Comparison of ENCODE assay signal across 33 cellular contexts in the genomic region with DNA sequence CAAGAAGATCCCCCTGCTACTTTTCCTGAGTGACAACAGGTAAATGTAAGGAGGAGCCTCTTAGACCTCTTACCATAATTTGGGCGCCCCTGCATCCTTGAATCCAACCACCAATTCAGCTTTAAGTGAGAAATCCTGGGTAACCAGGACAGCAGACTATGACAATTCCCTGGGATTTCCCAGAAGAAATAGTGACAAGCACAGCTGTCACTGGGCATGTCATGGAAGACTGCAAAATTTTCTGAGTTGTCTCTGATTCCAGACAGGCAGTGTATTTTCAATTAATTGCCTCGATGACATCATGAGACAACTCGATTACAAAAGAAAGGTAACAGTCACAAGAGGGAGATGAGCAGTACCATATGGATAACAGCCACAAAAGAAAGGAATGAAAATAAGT.
"Had no signal": no experiment of that assay in that cellular context is flagged by ENCODE, and none has a peak within 500 bp of the region (broad histone marks: within the 10 kb centered on the region; RNA-seq: fewer than 3 reads in every experiment).

No MANE protein-coding gene starts in this region.

- H3K4me1 ChIP-seq: breast epithelium had no signal

- H3K27ac ChIP-seq: ascending aorta, breast epithelium, PC-9, RWPE1, WERI-Rb-1 had no signal

- H3K4me3 ChIP-seq: ascending aorta, breast epithelium, PC-9 had no signal

- H3K9me3 ChIP-seq: ascending aorta, breast epithelium had no signal

- DNase-seq: activated CD4-positive, alpha-beta T cell treated with anti-CD3 and anti-CD28 coated beads, Interleukin-2, amount 10 ng/mL, durations not matched to agents 24 days and 14 days; activated CD4-positive, alpha-beta T cell treated with anti-CD3 and anti-CD28 coated beads, Interleukin-2, amount 50 U/mL, for 4 hours; activated CD8-positive, alpha-beta T cell treated with anti-CD3 and anti-CD28 coated beads for 36 hours; activated effector memory CD4-positive, alpha-beta T cell treated with anti-CD3 and anti-CD28 coated beads, Interleukin-2, amount 50 U/mL, for 16 hours; activated naive CD4-positive, alpha-beta T cell treated with Interleukin-2 at 50 U/mL for 16 hours; activated naive CD8-positive, alpha-beta T cell treated with anti-CD3 and anti-CD28 coated beads, Interleukin-2, amount 10 ng/mL, durations not matched to agents 7 days and 5 days; activated T-cell treated with anti-CD3 and anti-CD28 coated beads, Interleukin-2, amount 50 U/mL, for 1 hour; activated T-cell treated with anti-CD3 and anti-CD28 coated beads, Interleukin-2, amount 50 U/mL, for 72 hours; amygdala; Kasumi-1; KG1; MM.1S; MV-4-11; NCI-H1092; NCI-H1436 treated with DMSO at 0.1 percent for 48 hours; NCI-H1694 treated with DMSO at 0.1 percent for 48 hours; NCI-H2029; NCI-H345; NCI-H524 treated with DMSO at 0.1 percent for 48 hours; NCI-H748 treated with DMSO at 0.1 percent for 48 hours; NK-92 treated with Interleukin-12 subunit alpha and Interleukin-12 subunit beta, amount 100 ng/mL, for 24 hours; PC-9; SIG-M5; SW 1271; T-helper 1 cell; T-helper 2 cell; T-helper 9 cell; WERI-Rb-1 had no signal

- H3K27me3 ChIP-seq: ascending aorta, breast epithelium had no signal

- ATAC-seq: activated CD8-positive, alpha-beta T cell treated with anti-CD3 and anti-CD28 coated beads for 36 hours; activated T-cell treated with anti-CD3 and anti-CD28 coated beads, Interleukin-2, amount 50 U/mL, for 72 hours; activated T-helper 17 cell treated with anti-CD3 and anti-CD28 coated beads, Interleukin-2, amount 50 U/mL, for 72 hours; Right ventricle myocardium inferior had no signal

- H3K36me3 ChIP-seq: ascending aorta, breast epithelium, WERI-Rb-1 had no signal
